ENCODE assay signal across 1 cellular context in the genomic region with DNA sequence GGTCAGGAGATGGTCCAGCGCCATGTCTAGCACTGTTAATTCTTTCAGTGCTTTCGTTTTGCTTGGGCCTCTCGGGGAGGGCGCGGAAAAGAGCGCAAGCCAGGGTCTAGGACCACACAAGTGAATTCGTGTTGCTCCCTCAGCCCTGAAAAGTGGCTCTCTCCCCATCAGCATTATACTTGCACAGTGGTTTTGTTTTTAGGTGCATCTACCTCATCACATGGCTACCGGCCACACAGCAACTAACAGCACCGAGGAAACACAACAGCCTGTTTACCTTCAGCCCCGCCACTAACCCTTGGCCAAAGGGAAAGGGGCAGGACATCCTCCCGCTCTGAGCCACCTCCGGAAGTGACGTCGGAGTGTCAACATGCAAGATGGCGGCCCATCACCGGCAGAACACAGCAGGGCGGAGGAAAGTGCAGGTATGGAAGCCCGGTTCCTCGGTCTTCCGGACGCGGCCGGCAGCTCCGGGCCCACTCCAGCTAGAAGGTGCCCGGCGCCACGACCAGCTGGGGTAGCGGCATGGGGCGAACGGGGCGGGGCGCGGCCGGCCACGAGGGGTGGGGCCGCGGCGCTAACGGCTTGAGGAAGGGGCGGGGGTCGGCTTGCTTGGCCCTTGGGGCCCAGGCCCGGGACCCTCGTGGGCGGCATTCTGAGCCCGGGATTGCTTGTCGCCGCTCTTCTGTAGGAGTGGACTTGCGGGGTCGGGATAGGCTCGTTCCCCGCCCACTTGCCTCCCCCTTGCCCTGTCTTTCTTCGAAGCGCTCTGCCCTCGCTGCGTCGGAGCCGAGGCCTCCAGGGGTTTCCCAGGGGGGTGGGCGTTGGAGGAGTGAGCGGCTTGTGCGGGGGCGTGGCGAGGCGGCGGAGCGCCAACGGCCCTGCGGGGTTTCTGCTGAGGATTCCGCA.
TF ChIP-seq lines count a peak whose summit lies in the region.

Gene SCN11A (minus strand): TSS at position 296 of the 909 bp plus-strand sequence. CDS start 101,582 bp downstream, outside the sequence.
Gene WDR48 (plus strand): TSS at position 368 of the 909 bp plus-strand sequence. CDS start 10 bp downstream, at position 378.

TF ChIP-seq in GM12878, 131 proteins besides CTCF, POLR2A, EP300 and RAD21 (continued from another document):
- TF ChIP-seq, protein P1, sequence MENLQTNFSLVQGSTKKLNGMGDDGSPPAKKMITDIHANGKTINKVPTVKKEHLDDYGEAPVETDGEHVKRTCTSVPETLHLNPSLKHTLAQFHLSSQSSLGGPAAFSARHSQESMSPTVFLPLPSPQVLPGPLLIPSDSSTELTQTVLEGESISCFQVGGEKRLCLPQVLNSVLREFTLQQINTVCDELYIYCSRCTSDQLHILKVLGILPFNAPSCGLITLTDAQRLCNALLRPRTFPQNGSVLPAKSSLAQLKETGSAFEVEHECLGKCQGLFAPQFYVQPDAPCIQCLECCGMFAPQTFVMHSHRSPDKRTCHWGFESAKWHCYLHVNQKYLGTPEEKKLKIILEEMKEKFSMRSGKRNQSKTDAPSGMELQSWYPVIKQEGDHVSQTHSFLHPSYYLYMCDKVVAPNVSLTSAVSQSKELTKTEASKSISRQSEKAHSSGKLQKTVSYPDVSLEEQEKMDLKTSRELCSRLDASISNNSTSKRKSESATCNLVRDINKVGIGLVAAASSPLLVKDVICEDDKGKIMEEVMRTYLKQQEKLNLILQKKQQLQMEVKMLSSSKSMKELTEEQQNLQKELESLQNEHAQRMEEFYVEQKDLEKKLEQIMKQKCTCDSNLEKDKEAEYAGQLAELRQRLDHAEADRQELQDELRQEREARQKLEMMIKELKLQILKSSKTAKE (IDR thresholded peaks at IDR 0.05; ENCODE audit: low read depth, poor library complexity, severe bottlenecking) = no peak
- TF ChIP-seq CEBPB (IDR thresholded peaks at IDR 0.05; ENCODE audit: borderline replicate concordance in 1 of 2, low read depth in 2 of 2, low read length in 2 of 2) = no peak
- TF ChIP-seq ASH2L (IDR thresholded peaks at IDR 0.05; ENCODE audit: borderline replicate concordance, low read depth) = peak; percentile 88; the same call in 1 of the 2 replicates
- peak in 1 of 2 experiments; percentile 95; a peak in 2 of 3 replicates for TF ChIP-seq EGR1 (IDR thresholded peaks at IDR 0.05; ENCODE audit: borderline replicate concordance in 1 of 2, low read depth in 2 of 2, low read length in 2 of 2)
- peak; percentile 61 for TF ChIP-seq SP1 (IDR thresholded peaks at IDR 0.05; ENCODE audit: low read depth, low read length)
- peak; percentile 48; the same call in 1 of the 2 replicates for TF ChIP-seq IKZF1 (conservative IDR thresholded peaks at IDR 0.05)
- peak; percentile 96 for TF ChIP-seq FOXK2 (IDR thresholded peaks at IDR 0.05)
- no peak for TF ChIP-seq RCOR1 (conservative IDR thresholded peaks at IDR 0.05; ENCODE audit: low read depth, low read length)
- TF ChIP-seq ZNF687 (IDR thresholded peaks at IDR 0.05) = peak; percentile 84
- TF ChIP-seq RELB (IDR thresholded peaks at IDR 0.05; ENCODE audit: low read depth) = peak; percentile 84; the same call in 1 of the 2 replicates
- TF ChIP-seq, protein P2, sequence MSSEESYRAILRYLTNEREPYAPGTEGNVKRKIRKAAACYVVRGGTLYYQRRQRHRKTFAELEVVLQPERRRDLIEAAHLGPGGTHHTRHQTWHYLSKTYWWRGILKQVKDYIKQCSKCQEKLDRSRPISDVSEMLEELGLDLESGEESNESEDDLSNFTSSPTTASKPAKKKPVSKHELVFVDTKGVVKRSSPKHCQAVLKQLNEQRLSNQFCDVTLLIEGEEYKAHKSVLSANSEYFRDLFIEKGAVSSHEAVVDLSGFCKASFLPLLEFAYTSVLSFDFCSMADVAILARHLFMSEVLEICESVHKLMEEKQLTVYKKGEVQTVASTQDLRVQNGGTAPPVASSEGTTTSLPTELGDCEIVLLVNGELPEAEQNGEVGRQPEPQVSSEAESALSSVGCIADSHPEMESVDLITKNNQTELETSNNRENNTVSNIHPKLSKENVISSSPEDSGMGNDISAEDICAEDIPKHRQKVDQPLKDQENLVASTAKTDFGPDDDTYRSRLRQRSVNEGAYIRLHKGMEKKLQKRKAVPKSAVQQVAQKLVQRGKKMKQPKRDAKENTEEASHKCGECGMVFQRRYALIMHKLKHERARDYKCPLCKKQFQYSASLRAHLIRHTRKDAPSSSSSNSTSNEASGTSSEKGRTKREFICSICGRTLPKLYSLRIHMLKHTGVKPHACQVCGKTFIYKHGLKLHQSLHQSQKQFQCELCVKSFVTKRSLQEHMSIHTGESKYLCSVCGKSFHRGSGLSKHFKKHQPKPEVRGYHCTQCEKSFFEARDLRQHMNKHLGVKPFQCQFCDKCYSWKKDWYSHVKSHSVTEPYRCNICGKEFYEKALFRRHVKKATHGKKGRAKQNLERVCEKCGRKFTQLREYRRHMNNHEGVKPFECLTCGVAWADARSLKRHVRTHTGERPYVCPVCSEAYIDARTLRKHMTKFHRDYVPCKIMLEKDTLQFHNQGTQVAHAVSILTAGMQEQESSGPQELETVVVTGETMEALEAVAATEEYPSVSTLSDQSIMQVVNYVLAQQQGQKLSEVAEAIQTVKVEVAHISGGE (CRISPR knock-in tag; IDR thresholded peaks at IDR 0.05) = no peak
- TF ChIP-seq CHD4 (IDR thresholded peaks at IDR 0.05) = no peak
- TF ChIP-seq HCFC1 (IDR thresholded peaks at IDR 0.05; ENCODE audit: low read length) = peak; percentile 55; the same call in 1 of the 2 replicates
- no peak for TF ChIP-seq CBX3 (IDR thresholded peaks at IDR 0.05; ENCODE audit: borderline replicate concordance, low read depth)
- TF ChIP-seq FOXM1 (IDR thresholded peaks at IDR 0.05; ENCODE audit: low read depth, low read length) = no peak
- TF ChIP-seq ZBED1 (IDR thresholded peaks at IDR 0.05; ENCODE audit: borderline replicate concordance) = no peak; the same call in 1 of the 2 replicates
- TF ChIP-seq HDGF (IDR thresholded peaks at IDR 0.05) = 0 out of 2 replicates have a peak, but pooled peaks have one; percentile 54
